In the genomic region with DNA sequence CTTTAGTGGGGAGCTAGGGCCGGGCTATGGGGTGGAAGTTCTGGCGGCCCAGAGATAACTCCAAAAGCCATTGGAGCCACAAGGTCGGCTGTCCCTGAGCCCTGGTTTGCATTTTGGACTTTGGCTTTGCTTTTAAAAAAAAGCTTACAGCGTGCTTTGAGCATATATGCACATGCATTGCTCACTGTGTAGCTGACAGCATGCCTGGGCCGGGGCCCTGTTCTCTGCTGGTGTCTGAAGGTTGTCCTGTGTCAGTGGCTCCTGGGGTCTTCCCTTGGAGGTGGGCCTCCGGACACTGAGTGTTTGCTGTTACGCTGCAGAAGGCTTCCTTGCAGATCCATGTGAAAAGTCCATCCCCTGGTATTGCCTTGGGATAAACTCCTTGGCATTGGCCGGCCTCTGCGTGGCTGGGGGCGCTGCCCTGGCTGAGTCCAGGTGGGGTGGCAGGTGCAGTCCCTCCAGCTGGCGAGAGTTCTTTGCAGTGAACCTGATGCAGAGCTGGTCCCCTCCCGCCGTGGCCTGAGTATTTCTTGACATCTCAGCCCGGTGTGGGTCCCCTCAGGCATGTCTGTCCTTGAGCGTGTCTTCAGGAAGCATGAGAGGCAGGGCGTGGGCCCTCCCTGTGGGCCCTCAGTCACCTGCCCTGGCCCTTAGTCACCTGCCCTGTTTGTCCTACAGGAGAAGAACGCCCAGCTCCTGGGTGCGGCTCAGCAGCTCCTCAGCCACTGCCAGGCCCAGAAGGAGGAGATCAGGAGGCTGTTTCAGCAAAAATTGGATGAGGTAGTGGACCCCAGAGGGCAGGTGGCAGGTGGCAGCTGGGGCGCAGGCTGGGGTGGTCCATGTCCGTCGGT, we compare ENCODE assay signal across 1 cellular context.
TF ChIP-seq lines count a peak whose summit lies in the region.

No MANE protein-coding gene starts in this region.

TF ChIP-seq in HepG2, 621 proteins besides CTCF, POLR2A, EP300 and RAD21 (continued from another document and continues in another):
- TF ChIP-seq ZNF530 (CRISPR knock-in tag; IDR thresholded peaks at IDR 0.05; ENCODE audit: low read depth) = 0 out of 2 replicates have a peak, but pooled peaks have one; percentile 64
- TF ChIP-seq NFYC (CRISPR knock-in tag; IDR thresholded peaks at IDR 0.05) = no peak
- TF ChIP-seq ARNT2 (CRISPR knock-in tag; IDR thresholded peaks at IDR 0.05; ENCODE audit: low read depth) = no peak
- TF ChIP-seq ZNF205 (CRISPR knock-in tag; IDR thresholded peaks at IDR 0.05) = peak; percentile 55; the same call in 1 of the 2 replicates
- TF ChIP-seq, protein P1, sequence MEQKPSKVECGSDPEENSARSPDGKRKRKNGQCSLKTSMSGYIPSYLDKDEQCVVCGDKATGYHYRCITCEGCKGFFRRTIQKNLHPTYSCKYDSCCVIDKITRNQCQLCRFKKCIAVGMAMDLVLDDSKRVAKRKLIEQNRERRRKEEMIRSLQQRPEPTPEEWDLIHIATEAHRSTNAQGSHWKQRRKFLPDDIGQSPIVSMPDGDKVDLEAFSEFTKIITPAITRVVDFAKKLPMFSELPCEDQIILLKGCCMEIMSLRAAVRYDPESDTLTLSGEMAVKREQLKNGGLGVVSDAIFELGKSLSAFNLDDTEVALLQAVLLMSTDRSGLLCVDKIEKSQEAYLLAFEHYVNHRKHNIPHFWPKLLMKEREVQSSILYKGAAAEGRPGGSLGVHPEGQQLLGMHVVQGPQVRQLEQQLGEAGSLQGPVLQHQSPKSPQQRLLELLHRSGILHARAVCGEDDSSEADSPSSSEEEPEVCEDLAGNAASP (CRISPR knock-in tag; IDR thresholded peaks at IDR 0.05; ENCODE audit: borderline replicate concordance) = peak; percentile 84
- TF ChIP-seq ZBTB7A (CRISPR knock-in tag; IDR thresholded peaks at IDR 0.05) = peak; percentile 86
- peak; percentile 61; the same call in 1 of the 2 replicates for TF ChIP-seq ZNF331 (CRISPR knock-in tag; IDR thresholded peaks at IDR 0.05)
- peak; percentile 40 for TF ChIP-seq IKZF4 (CRISPR knock-in tag; IDR thresholded peaks at IDR 0.05; ENCODE audit: borderline replicate concordance, low read depth, not compliant biosample characterization)
- no peak for TF ChIP-seq ZNF274 (CRISPR knock-in tag; IDR thresholded peaks at IDR 0.05)
- peak; percentile 71; the same call in 1 of the 2 replicates for TF ChIP-seq KMT2A (CRISPR knock-in tag; IDR thresholded peaks at IDR 0.05)
- TF ChIP-seq HOXA3 (CRISPR knock-in tag; IDR thresholded peaks at IDR 0.05) = peak; percentile 85
- TF ChIP-seq ZNF550 (CRISPR knock-in tag; IDR thresholded peaks at IDR 0.05; ENCODE audit: borderline replicate concordance) = no peak
- TF ChIP-seq, protein P2, sequence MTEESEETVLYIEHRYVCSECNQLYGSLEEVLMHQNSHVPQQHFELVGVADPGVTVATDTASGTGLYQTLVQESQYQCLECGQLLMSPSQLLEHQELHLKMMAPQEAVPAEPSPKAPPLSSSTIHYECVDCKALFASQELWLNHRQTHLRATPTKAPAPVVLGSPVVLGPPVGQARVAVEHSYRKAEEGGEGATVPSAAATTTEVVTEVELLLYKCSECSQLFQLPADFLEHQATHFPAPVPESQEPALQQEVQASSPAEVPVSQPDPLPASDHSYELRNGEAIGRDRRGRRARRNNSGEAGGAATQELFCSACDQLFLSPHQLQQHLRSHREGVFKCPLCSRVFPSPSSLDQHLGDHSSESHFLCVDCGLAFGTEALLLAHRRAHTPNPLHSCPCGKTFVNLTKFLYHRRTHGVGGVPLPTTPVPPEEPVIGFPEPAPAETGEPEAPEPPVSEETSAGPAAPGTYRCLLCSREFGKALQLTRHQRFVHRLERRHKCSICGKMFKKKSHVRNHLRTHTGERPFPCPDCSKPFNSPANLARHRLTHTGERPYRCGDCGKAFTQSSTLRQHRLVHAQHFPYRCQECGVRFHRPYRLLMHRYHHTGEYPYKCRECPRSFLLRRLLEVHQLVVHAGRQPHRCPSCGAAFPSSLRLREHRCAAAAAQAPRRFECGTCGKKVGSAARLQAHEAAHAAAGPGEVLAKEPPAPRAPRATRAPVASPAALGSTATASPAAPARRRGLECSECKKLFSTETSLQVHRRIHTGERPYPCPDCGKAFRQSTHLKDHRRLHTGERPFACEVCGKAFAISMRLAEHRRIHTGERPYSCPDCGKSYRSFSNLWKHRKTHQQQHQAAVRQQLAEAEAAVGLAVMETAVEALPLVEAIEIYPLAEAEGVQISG (CRISPR knock-in tag; IDR thresholded peaks at IDR 0.05) = peak; percentile 74
- TF ChIP-seq FOXJ3 (CRISPR knock-in tag; IDR thresholded peaks at IDR 0.05; ENCODE audit: borderline replicate concordance) = peak; percentile 71; the same call in 1 of the 2 replicates
- TF ChIP-seq, protein P3, sequence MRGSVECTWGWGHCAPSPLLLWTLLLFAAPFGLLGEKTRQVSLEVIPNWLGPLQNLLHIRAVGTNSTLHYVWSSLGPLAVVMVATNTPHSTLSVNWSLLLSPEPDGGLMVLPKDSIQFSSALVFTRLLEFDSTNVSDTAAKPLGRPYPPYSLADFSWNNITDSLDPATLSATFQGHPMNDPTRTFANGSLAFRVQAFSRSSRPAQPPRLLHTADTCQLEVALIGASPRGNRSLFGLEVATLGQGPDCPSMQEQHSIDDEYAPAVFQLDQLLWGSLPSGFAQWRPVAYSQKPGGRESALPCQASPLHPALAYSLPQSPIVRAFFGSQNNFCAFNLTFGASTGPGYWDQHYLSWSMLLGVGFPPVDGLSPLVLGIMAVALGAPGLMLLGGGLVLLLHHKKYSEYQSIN (CRISPR knock-in tag; IDR thresholded peaks at IDR 0.05; ENCODE audit: borderline replicate concordance) = no peak
- TF ChIP-seq MAFF (IDR thresholded peaks at IDR 0.05; ENCODE audit: low read depth, low read length) = no peak; the same call in 1 of the 2 replicates
- TF ChIP-seq, protein P4, sequence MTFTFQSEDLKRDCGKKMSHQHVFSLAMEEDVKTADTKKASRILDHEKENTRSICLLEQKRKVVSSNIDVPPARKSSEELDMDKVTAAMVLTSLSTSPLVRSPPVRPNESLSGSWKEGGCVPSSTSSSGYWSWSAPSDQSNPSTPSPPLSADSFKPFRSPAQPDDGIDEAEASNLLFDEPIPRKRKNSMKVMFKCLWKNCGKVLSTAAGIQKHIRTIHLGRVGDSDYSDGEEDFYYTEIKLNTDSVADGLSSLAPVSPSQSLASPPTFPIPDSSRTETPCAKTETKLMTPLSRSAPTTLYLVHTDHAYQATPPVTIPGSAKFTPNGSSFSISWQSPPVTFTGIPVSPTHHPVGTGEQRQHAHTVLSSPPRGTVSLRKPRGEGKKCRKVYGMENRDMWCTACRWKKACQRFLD (CRISPR knock-in tag; IDR thresholded peaks at IDR 0.05; ENCODE audit: borderline replicate concordance) = peak; percentile 96
- TF ChIP-seq ZNF572 (CRISPR knock-in tag; IDR thresholded peaks at IDR 0.05) = no peak
- TF ChIP-seq GPN1 (CRISPR knock-in tag; IDR thresholded peaks at IDR 0.05; ENCODE audit: borderline replicate concordance) = no peak
- no peak for TF ChIP-seq MTF2 (CRISPR knock-in tag; IDR thresholded peaks at IDR 0.05; ENCODE audit: borderline replicate concordance)
- TF ChIP-seq, protein P5, sequence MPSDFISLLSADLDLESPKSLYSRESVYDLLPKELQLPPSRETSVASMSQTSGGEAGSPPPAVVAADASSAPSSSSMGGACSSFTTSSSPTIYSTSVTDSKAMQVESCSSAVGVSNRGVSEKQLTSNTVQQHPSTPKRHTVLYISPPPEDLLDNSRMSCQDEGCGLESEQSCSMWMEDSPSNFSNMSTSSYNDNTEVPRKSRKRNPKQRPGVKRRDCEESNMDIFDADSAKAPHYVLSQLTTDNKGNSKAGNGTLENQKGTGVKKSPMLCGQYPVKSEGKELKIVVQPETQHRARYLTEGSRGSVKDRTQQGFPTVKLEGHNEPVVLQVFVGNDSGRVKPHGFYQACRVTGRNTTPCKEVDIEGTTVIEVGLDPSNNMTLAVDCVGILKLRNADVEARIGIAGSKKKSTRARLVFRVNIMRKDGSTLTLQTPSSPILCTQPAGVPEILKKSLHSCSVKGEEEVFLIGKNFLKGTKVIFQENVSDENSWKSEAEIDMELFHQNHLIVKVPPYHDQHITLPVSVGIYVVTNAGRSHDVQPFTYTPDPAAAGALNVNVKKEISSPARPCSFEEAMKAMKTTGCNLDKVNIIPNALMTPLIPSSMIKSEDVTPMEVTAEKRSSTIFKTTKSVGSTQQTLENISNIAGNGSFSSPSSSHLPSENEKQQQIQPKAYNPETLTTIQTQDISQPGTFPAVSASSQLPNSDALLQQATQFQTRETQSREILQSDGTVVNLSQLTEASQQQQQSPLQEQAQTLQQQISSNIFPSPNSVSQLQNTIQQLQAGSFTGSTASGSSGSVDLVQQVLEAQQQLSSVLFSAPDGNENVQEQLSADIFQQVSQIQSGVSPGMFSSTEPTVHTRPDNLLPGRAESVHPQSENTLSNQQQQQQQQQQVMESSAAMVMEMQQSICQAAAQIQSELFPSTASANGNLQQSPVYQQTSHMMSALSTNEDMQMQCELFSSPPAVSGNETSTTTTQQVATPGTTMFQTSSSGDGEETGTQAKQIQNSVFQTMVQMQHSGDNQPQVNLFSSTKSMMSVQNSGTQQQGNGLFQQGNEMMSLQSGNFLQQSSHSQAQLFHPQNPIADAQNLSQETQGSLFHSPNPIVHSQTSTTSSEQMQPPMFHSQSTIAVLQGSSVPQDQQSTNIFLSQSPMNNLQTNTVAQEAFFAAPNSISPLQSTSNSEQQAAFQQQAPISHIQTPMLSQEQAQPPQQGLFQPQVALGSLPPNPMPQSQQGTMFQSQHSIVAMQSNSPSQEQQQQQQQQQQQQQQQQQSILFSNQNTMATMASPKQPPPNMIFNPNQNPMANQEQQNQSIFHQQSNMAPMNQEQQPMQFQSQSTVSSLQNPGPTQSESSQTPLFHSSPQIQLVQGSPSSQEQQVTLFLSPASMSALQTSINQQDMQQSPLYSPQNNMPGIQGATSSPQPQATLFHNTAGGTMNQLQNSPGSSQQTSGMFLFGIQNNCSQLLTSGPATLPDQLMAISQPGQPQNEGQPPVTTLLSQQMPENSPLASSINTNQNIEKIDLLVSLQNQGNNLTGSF (CRISPR knock-in tag; IDR thresholded peaks at IDR 0.05) = peak; percentile 95
- no peak for TF ChIP-seq SETDB1 (CRISPR knock-in tag; IDR thresholded peaks at IDR 0.05; ENCODE audit: borderline replicate concordance)
- TF ChIP-seq PTBP1 (IDR thresholded peaks at IDR 0.05; ENCODE audit: low read depth, low read length, poor library complexity, severe bottlenecking) = no peak
- TF ChIP-seq, protein P6, sequence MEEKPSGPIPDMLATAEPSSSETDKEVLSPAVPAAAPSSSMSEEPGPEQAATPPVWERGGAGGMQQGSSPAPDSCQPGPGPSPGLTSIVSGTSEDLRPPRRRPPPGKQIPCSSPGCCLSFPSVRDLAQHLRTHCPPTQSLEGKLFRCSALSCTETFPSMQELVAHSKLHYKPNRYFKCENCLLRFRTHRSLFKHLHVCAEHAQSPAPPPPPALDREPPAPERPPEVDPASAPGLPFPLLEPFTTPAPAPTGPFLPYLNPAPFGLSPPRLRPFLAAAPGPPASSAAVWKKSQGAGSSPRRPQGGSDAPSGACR (CRISPR knock-in tag; IDR thresholded peaks at IDR 0.05) = 0 out of 2 replicates have a peak, but pooled peaks have one; percentile 38
- TF ChIP-seq MYNN (CRISPR knock-in tag; IDR thresholded peaks at IDR 0.05; ENCODE audit: low read depth) = no peak
- TF ChIP-seq, protein P7, sequence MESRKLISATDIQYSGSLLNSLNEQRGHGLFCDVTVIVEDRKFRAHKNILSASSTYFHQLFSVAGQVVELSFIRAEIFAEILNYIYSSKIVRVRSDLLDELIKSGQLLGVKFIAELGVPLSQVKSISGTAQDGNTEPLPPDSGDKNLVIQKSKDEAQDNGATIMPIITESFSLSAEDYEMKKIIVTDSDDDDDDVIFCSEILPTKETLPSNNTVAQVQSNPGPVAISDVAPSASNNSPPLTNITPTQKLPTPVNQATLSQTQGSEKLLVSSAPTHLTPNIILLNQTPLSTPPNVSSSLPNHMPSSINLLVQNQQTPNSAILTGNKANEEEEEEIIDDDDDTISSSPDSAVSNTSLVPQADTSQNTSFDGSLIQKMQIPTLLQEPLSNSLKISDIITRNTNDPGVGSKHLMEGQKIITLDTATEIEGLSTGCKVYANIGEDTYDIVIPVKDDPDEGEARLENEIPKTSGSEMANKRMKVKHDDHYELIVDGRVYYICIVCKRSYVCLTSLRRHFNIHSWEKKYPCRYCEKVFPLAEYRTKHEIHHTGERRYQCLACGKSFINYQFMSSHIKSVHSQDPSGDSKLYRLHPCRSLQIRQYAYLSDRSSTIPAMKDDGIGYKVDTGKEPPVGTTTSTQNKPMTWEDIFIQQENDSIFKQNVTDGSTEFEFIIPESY (CRISPR knock-in tag; IDR thresholded peaks at IDR 0.05) = no peak; the same call in 1 of the 2 replicates
- peak; percentile 9; the same call in 1 of the 2 replicates for TF ChIP-seq ETV5 (CRISPR knock-in tag; IDR thresholded peaks at IDR 0.05; ENCODE audit: borderline replicate concordance)
- TF ChIP-seq SCMH1 (CRISPR knock-in tag; IDR thresholded peaks at IDR 0.05; ENCODE audit: borderline replicate concordance) = no peak
- no peak for TF ChIP-seq ZNF841 (CRISPR knock-in tag; IDR thresholded peaks at IDR 0.05; ENCODE audit: borderline replicate concordance)
- no peak for TF ChIP-seq GTF3A (CRISPR knock-in tag; conservative IDR thresholded peaks at IDR 0.05)
- TF ChIP-seq, protein P8, sequence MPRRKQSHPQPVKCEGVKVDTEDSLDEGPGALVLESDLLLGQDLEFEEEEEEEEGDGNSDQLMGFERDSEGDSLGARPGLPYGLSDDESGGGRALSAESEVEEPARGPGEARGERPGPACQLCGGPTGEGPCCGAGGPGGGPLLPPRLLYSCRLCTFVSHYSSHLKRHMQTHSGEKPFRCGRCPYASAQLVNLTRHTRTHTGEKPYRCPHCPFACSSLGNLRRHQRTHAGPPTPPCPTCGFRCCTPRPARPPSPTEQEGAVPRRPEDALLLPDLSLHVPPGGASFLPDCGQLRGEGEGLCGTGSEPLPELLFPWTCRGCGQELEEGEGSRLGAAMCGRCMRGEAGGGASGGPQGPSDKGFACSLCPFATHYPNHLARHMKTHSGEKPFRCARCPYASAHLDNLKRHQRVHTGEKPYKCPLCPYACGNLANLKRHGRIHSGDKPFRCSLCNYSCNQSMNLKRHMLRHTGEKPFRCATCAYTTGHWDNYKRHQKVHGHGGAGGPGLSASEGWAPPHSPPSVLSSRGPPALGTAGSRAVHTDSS (CRISPR knock-in tag; conservative IDR thresholded peaks at IDR 0.05) = no peak
- no peak for TF ChIP-seq ZNF75D (CRISPR knock-in tag; IDR thresholded peaks at IDR 0.05; ENCODE audit: borderline replicate concordance)
- TF ChIP-seq ZNF777 (CRISPR knock-in tag; IDR thresholded peaks at IDR 0.05) = peak; percentile 63; the same call in 1 of the 2 replicates
- no peak for TF ChIP-seq NFRKB (IDR thresholded peaks at IDR 0.05)
- TF ChIP-seq SRY (CRISPR knock-in tag; IDR thresholded peaks at IDR 0.05) = peak; percentile 92; the same call in 1 of the 2 replicates
- peak; percentile 84; the same call in 1 of the 2 replicates for TF ChIP-seq RFXAP (CRISPR knock-in tag; IDR thresholded peaks at IDR 0.05; ENCODE audit: borderline replicate concordance)
- no peak for TF ChIP-seq MZF1 (CRISPR knock-in tag; IDR thresholded peaks at IDR 0.05; ENCODE audit: borderline replicate concordance)
- TF ChIP-seq TBP (CRISPR knock-in tag; IDR thresholded peaks at IDR 0.05) = no peak
- TF ChIP-seq, protein P9, sequence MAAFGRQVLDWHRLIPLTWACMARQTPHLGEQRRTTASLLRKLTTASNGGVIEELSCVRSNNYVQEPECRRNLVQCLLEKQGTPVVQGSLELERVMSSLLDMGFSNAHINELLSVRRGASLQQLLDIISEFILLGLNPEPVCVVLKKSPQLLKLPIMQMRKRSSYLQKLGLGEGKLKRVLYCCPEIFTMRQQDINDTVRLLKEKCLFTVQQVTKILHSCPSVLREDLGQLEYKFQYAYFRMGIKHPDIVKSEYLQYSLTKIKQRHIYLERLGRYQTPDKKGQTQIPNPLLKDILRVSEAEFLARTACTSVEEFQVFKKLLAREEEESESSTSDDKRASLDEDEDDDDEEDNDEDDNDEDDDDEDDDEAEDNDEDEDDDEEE (CRISPR knock-in tag; IDR thresholded peaks at IDR 0.05) = peak; percentile 72; the same call in 1 of the 2 replicates
- TF ChIP-seq MXI1 (IDR thresholded peaks at IDR 0.05; ENCODE audit: borderline replicate concordance, low read depth, low read length) = peak; percentile 77; the same call in 1 of the 3 replicates
